17 cellular contexts compared by ENCODE assay signal in genomic region chr3:194130211-194130610, GRCh38. TPM values are rescaled to one million over a fixed set of nuclear protein-coding genes. Genes with fewer than 3 reads are reported as not detected.
DNase-seq lines count a peak whose midpoint lies in the region; TF ChIP-seq lines count a peak whose summit lies in the region.
"Had no signal": no experiment of that assay in that cellular context is flagged by ENCODE, and none has a peak within 500 bp of the region (broad histone marks: within the 10 kb centered on the region; RNA-seq: fewer than 3 reads in every experiment).

No MANE protein-coding gene starts in this region.

- WGBS in mesodermal cell (ENCODE audit: insufficient coverage in 2 of 2), 2 experiments: 83 to 100% methylated on average over 1 of the region's 3 CpGs
- 78% methylated on average over 3 of the region's 3 CpGs for WGBS in smooth muscle cell (ENCODE audit: low lambda C conversion rate)

- no peaks in the 10 kb centered on the region for H3K27me3 ChIP-seq in smooth muscle cell (ENCODE audit: low read depth)
- H3K27me3 ChIP-seq: Peyer's patch had no signal

- H3K9ac ChIP-seq in smooth muscle cell (ENCODE audit: low read depth): no peak overlapping the region
- H3K9ac ChIP-seq: BLaER1 had no signal

- H3K79me2 ChIP-seq in smooth muscle cell (ENCODE audit: low read depth): no peaks in the 10 kb centered on the region

- TF ChIP-seq CTCF in smooth muscle cell (IDR thresholded peaks at IDR 0.05; ENCODE audit: borderline replicate concordance, insufficient read depth, poor library complexity, severe bottlenecking): no peak

- in situ Hi-C loops in KBM-7 (cut with MboI; ENCODE audit: low pct_unique_long_range_greater_than_20kb, low sequenced_read_pairs): no loop called here

- H3F3A ChIP-seq in smooth muscle cell (ENCODE audit: low read depth): peaks cover 19% of the 10 kb centered on the region

- H3K9me3 ChIP-seq in mesodermal cell (ENCODE audit: control insufficient read depth, low read length): no peaks in the 10 kb centered on the region
- H3K9me3 ChIP-seq in smooth muscle cell (replicated peaks; ENCODE audit: low read depth): no peaks in the 10 kb centered on the region
- H3K9me3 ChIP-seq: BLaER1, lower lobe of right lung, Peyer's patch, thoracic aorta had no signal

- H2AFZ ChIP-seq in smooth muscle cell (ENCODE audit: low read depth): no peak overlapping the region

- no peaks in the 10 kb centered on the region for H4K20me1 ChIP-seq in smooth muscle cell (ENCODE audit: low read depth)

- H3K36me3 ChIP-seq in mesodermal cell (ENCODE audit: control insufficient read depth, insufficient read depth, low read length) (no peaks in the 10 kb centered on the region), smooth muscle cell (ENCODE audit: low read depth) (no peaks in the 10 kb centered on the region)
- H3K36me3 ChIP-seq: BLaER1, lower lobe of right lung, Peyer's patch, thoracic aorta had no signal

- peak overlapping the region; percentile 8 for H3K27ac ChIP-seq in mesodermal cell (ENCODE audit: low read depth, low read length, severe bottlenecking)
- no peak overlapping the region for H3K27ac ChIP-seq in smooth muscle cell (ENCODE audit: low read depth)
- H3K27ac ChIP-seq: BLaER1, lower lobe of right lung had no signal

- peak overlapping the region; percentile 48 for H3K4me2 ChIP-seq in smooth muscle cell

- no peak overlapping the region for H3K4me3 ChIP-seq in mesodermal cell (ENCODE audit: extremely low read depth, insufficient read depth, low read length, poor library complexity, severe bottlenecking)
- H3K4me3 ChIP-seq in smooth muscle cell: peak overlapping the region; percentile 35
- H3K4me3 ChIP-seq: BLaER1, GM12878, lower lobe of right lung had no signal

- DNase-seq in DMS 273 (lab: John Stamatoyannopoulos, UW; ENCODE audit: unreplicated experiment) (peak; percentile 52), DMS 273 treated with DMSO at 0.1 percent for 48 hours (lab: John Stamatoyannopoulos, UW) (no peak), astrocyte of the hippocampus (ENCODE audit: low read depth, low spot score) (peak; percentile 20), smooth muscle cell (lab: John Stamatoyannopoulos, UW; ENCODE audit: unreplicated experiment) (no peak), hepatic stellate cell (ENCODE audit: low spot score) (no peak), KBM-7 (no peak), NCI-H146 (lab: John Stamatoyannopoulos, UW) (no peak)
- DNase-seq: 8988T; activated CD8-positive, alpha-beta memory T cell treated with anti-CD3 and anti-CD28 coated beads for 24 hours; GF-D8; lower lobe of right lung; T-helper 9 cell had no signal

- H3K4me1 ChIP-seq in mesodermal cell (ENCODE audit: control insufficient read depth, insufficient read depth, low read length, poor library complexity, severe bottlenecking) (peaks cover 39% of the 10 kb centered on the region), smooth muscle cell (ENCODE audit: low read depth) (peaks cover 45% of the 10 kb centered on the region)

RNA-seq across cellular contexts. Expression of gene HES1, which starts 5.7 kb away (rescaled TPM):
- 86.7 TPM for polyA plus RNA-seq in mesodermal cell (2013, experiment 1 of 2)
- 82.3 TPM for polyA plus RNA-seq in mesodermal cell (2013, experiment 2 of 2)
- total RNA-seq in smooth muscle cell: 69.5 and 96.8 TPM in 2 replicates
- polyA plus RNA-seq in smooth muscle cell: 52.0 and 59.9 TPM in 2 replicates

Comparison
In these comparisons a context has a peak if more than half of its experiments do, and no peak if none do; other contexts are left out.
1. DNase-seq: peak in DMS 273 (single experiment) and astrocyte of the hippocampus (single experiment); none in DMS 273 treated with DMSO at 0.1 percent for 48 hours (single experiment), smooth muscle cell (single experiment), hepatic stellate cell (single experiment), KBM-7 (single experiment) and NCI-H146 (single experiment).